In the genomic region with DNA sequence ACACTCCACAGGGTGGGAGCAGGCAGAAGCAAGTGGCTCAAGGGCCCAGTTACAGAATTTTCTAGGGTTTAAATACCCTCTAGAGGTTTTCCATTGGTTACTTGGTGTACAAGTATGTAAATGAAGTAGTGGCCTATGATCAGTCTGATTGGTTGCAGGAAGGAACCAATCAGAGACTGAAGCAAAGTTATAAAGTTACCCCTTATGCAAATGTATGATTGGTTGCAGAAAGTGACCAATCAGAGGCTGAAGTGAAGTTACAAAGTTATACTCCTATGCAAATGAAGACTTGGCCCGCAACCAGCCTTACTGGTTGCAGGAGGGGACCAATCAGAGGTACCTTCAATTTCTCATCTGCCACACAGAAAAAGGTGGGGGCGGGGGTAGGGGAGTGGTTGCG, we compare ENCODE assay signal across 20 cellular contexts.
DNase-seq lines count a peak whose midpoint lies in the region; ATAC-seq, FAIRE-seq and TF ChIP-seq lines count a peak whose summit lies in the region.
"Had no signal": no experiment of that assay in that cellular context is flagged by ENCODE, and none has a peak within 500 bp of the region (broad histone marks: within the 10 kb centered on the region; RNA-seq: fewer than 3 reads in every experiment).

No MANE protein-coding gene starts in this region.

- CTCF ChIA-PET in K562 (lab: Yijun Ruan, JAX; ENCODE audit: low intra/inter-chr PET ratio) = no interaction called here

- peak; percentile 71 for ATAC-seq in K562
- no peak for ATAC-seq in GM21528 (IDR thresholded peaks at IDR 0.05; ENCODE audit: low FRiP score, unreplicated experiment)
- ATAC-seq: A549, SK-N-SH treated with all-trans-retinoic acid at 6 μM for 48 hours had no signal

- H2AFZ ChIP-seq in K562 (ENCODE audit: low read depth, low read length) = no peak overlapping the region

- no peak for TF ChIP-seq EP300 in K562 (IDR thresholded peaks at IDR 0.05; ENCODE audit: low read length)

- FAIRE-seq in K562 (lab: Jason Lieb, UNC) = no peak
- FAIRE-seq: A549, GM19239 had no signal

- no peak overlapping the region for H3K4me3 ChIP-seq in K562
- H3K4me3 ChIP-seq in fibroblast of the aortic adventitia (ENCODE audit: low read depth, low read length) = no peak overlapping the region
- H3K4me3 ChIP-seq: A549, HAP-1, Peyer's patch had no signal

- POLR2A ChIA-PET in K562 (lab: Yijun Ruan, JAX) = no interaction called here

- DNase-seq in Caki2 (ENCODE audit: low read depth) (peak; percentile 76), NAMALWA (ENCODE audit: low spot score) (peak; percentile 32), K562 (ENCODE audit: extremely low read depth in 1 of 4, low spot score in 3 of 4) (peak in 1 of 4 experiments; percentile 11), fibroblast of the aortic adventitia (ENCODE audit: low read depth) (peak; percentile 7), islet precursor cell (no peak), NCI-H1048 (lab: John Stamatoyannopoulos, UW) (no peak), T-helper 2 cell (no peak)
- DNase-seq: KBM-7, NCI-H1092, NCI-H146, NCI-H2081 treated with DMSO at 0.1 percent for 48 hours, NCI-H524, Peyer's patch, SHP77 had no signal

- TF ChIP-seq POLR2A in K562 (conservative IDR thresholded peaks at IDR 0.05) = no peak

- WGBS in K562 (ENCODE audit: insufficient coverage, low coverage, missing lambda C conversion rate) = 0% methylated on average over 1 of the region's 3 CpGs

- no peak overlapping the region for H3K27ac ChIP-seq in K562 (ENCODE audit: extremely low read depth, low read depth, low read length)
- H3K27ac ChIP-seq: A549, C4-2B, Peyer's patch had no signal

- no peak for TF ChIP-seq RAD21 in K562 (CRISPR knock-in tag; conservative IDR thresholded peaks at IDR 0.05 in 1 of 2, IDR thresholded peaks at IDR 0.05 in 1 of 2)

- no TSS peak for BruUV-seq in K562 (replicated peaks; lab: Mats Ljungman, UMichigan)

- H4K20me1 ChIP-seq in K562 (replicated peaks; ENCODE audit: control insufficient read depth, insufficient read depth, low read length) = no peaks in the 10 kb centered on the region

- in situ Hi-C loops in Caki2 (cut with HindIII; ENCODE audit: low pct_unique_long_range_greater_than_20kb, low sequenced_read_pairs) (no loop called here), K562 (cut with MboI) (loop anchor here (25.0 kb wide), 1 partner anchor 1619 kb away; no protein-coding TSS in a partner anchor)

- peaks cover 0 to 12% of the 10 kb centered on the region in 2 experiments; a peak in 3 of 5 replicates for H3K27me3 ChIP-seq in K562 (ENCODE audit: control insufficient read depth in 2 of 2, insufficient read depth in 2 of 2, low read length in 2 of 2)
- H3K27me3 ChIP-seq: Peyer's patch had no signal

- no peaks in the 10 kb centered on the region for H3K9me1 ChIP-seq in K562 (ENCODE audit: control insufficient read depth, insufficient read depth, low read length)

- no peaks in the 10 kb centered on the region for H3K4me1 ChIP-seq in K562 (replicated peaks in 1 of 2; ENCODE audit: control insufficient read depth in 2 of 2, insufficient read depth in 2 of 2, low read length in 2 of 2)

- H3K36me3 ChIP-seq in K562 (ENCODE audit: control insufficient read depth, insufficient read depth, low read length) = no peaks in the 10 kb centered on the region
- H3K36me3 ChIP-seq: HAP-1, Peyer's patch had no signal

- intact Hi-C loops in K562 (cut with micrococcal nuclease) = no loop called here

- no peaks in the 10 kb centered on the region for H3K9me3 ChIP-seq in K562 (replicated peaks; ENCODE audit: control insufficient read depth, insufficient read depth, low read depth, low read length)
- H3K9me3 ChIP-seq: A549, HAP-1, Peyer's patch had no signal

- H3K9ac ChIP-seq in K562 (ENCODE audit: insufficient read depth in 1 of 2, low read depth in 2 of 2, low read length in 2 of 2) = no peak overlapping the region

- TF ChIP-seq CTCF in K562 (IDR thresholded peaks at IDR 0.05 in 2 of 3, conservative IDR thresholded peaks at IDR 0.05 in 1 of 3; ENCODE audit: insufficient read depth in 2 of 3, low read depth in 1 of 3, low read length in 3 of 3) (no peak), fibroblast of the aortic adventitia (IDR thresholded peaks at IDR 0.05; ENCODE audit: insufficient read depth, low read length) (no peak)

- H3K79me2 ChIP-seq in K562 (ENCODE audit: control insufficient read depth, insufficient read depth, low read length) = no peaks in the 10 kb centered on the region

- no peak overlapping the region for H3K4me2 ChIP-seq in K562 (ENCODE audit: insufficient read depth, low read length)
- H3K4me2 ChIP-seq: A549 had no signal

TF ChIP-seq in K562, 482 proteins besides CTCF, POLR2A, EP300 and RAD21:
- TF ChIP-seq ARID2 (IDR thresholded peaks at IDR 0.05) (no peak), ZNF584 (CRISPR knock-in tag; IDR thresholded peaks at IDR 0.05; ENCODE audit: low read depth) (no peak), TBL1XR1 (IDR thresholded peaks at IDR 0.05; ENCODE audit: low read length in 2 of 2) (no peak), MYBL2 (IDR thresholded peaks at IDR 0.05; ENCODE audit: low read depth) (no peak), MYBL2 (CRISPR knock-in tag; IDR thresholded peaks at IDR 0.05; ENCODE audit: borderline replicate concordance) (no peak), HNRNPUL1 (IDR thresholded peaks at IDR 0.05; ENCODE audit: low read length) (no peak)
- TF ChIP-seq, protein P1, sequence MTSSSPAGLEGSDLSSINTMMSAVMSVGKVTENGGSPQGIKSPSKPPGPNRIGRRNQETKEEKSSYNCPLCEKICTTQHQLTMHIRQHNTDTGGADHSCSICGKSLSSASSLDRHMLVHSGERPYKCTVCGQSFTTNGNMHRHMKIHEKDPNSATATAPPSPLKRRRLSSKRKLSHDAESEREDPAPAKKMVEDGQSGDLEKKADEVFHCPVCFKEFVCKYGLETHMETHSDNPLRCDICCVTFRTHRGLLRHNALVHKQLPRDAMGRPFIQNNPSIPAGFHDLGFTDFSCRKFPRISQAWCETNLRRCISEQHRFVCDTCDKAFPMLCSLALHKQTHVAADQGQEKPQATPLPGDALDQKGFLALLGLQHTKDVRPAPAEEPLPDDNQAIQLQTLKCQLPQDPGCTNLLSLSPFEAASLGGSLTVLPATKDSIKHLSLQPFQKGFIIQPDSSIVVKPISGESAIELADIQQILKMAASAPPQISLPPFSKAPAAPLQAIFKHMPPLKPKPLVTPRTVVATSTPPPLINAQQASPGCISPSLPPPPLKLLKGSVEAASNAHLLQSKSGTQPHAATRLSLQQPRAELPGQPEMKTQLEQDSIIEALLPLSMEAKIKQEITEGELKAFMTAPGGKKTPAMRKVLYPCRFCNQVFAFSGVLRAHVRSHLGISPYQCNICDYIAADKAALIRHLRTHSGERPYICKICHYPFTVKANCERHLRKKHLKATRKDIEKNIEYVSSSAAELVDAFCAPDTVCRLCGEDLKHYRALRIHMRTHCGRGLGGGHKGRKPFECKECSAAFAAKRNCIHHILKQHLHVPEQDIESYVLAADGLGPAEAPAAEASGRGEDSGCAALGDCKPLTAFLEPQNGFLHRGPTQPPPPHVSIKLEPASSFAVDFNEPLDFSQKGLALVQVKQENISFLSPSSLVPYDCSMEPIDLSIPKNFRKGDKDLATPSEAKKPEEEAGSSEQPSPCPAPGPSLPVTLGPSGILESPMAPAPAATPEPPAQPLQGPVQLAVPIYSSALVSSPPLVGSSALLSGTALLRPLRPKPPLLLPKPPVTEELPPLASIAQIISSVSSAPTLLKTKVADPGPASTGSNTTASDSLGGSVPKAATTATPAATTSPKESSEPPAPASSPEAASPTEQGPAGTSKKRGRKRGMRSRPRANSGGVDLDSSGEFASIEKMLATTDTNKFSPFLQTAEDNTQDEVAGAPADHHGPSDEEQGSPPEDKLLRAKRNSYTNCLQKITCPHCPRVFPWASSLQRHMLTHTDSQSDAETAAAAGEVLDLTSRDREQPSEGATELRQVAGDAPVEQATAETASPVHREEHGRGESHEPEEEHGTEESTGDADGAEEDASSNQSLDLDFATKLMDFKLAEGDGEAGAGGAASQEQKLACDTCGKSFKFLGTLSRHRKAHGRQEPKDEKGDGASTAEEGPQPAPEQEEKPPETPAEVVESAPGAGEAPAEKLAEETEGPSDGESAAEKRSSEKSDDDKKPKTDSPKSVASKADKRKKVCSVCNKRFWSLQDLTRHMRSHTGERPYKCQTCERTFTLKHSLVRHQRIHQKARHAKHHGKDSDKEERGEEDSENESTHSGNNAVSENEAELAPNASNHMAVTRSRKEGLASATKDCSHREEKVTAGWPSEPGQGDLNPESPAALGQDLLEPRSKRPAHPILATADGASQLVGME (CRISPR knock-in tag; IDR thresholded peaks at IDR 0.05) = no peak

Comparison
In these comparisons a context has a peak if more than half of its experiments do, and no peak if none do; other contexts are left out.
1. DNase-seq: peak in Caki2 (single experiment), NAMALWA (single experiment) and fibroblast of the aortic adventitia (single experiment); none in islet precursor cell (single experiment), NCI-H1048 (single experiment) and T-helper 2 cell (0 of 5).